ENCODE assay signal across 1 cellular context in genomic region chr10:87518937-87519336, GRCh38.
TF ChIP-seq lines count a peak whose summit lies in the region.

No MANE protein-coding gene starts in this region.

TF ChIP-seq in GM12878, 131 proteins besides CTCF, POLR2A, EP300 and RAD21:
- no peak for TF ChIP-seq SRF (IDR thresholded peaks at IDR 0.05; ENCODE audit: low read depth in 2 of 2, low read length in 2 of 2)
- no peak for TF ChIP-seq BCL11A (IDR thresholded peaks at IDR 0.05; ENCODE audit: low read depth, low read length)
- TF ChIP-seq, protein P1, sequence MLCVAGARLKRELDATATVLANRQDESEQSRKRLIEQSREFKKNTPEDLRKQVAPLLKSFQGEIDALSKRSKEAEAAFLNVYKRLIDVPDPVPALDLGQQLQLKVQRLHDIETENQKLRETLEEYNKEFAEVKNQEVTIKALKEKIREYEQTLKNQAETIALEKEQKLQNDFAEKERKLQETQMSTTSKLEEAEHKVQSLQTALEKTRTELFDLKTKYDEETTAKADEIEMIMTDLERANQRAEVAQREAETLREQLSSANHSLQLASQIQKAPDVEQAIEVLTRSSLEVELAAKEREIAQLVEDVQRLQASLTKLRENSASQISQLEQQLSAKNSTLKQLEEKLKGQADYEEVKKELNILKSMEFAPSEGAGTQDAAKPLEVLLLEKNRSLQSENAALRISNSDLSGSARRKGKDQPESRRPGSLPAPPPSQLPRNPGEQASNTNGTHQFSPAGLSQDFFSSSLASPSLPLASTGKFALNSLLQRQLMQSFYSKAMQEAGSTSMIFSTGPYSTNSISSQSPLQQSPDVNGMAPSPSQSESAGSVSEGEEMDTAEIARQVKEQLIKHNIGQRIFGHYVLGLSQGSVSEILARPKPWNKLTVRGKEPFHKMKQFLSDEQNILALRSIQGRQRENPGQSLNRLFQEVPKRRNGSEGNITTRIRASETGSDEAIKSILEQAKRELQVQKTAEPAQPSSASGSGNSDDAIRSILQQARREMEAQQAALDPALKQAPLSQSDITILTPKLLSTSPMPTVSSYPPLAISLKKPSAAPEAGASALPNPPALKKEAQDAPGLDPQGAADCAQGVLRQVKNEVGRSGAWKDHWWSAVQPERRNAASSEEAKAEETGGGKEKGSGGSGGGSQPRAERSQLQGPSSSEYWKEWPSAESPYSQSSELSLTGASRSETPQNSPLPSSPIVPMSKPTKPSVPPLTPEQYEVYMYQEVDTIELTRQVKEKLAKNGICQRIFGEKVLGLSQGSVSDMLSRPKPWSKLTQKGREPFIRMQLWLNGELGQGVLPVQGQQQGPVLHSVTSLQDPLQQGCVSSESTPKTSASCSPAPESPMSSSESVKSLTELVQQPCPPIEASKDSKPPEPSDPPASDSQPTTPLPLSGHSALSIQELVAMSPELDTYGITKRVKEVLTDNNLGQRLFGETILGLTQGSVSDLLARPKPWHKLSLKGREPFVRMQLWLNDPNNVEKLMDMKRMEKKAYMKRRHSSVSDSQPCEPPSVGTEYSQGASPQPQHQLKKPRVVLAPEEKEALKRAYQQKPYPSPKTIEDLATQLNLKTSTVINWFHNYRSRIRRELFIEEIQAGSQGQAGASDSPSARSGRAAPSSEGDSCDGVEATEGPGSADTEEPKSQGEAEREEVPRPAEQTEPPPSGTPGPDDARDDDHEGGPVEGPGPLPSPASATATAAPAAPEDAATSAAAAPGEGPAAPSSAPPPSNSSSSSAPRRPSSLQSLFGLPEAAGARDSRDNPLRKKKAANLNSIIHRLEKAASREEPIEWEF (IDR thresholded peaks at IDR 0.05; ENCODE audit: insufficient replicate concordance, low read depth, low read length) = no peak
- TF ChIP-seq SMARCA5 (IDR thresholded peaks at IDR 0.05) = no peak
- TF ChIP-seq PAX5 (IDR thresholded peaks at IDR 0.05; ENCODE audit: borderline replicate concordance, low read depth, low read length) = no peak
